ENCODE assay signal across 23 cellular contexts in the genomic region with DNA sequence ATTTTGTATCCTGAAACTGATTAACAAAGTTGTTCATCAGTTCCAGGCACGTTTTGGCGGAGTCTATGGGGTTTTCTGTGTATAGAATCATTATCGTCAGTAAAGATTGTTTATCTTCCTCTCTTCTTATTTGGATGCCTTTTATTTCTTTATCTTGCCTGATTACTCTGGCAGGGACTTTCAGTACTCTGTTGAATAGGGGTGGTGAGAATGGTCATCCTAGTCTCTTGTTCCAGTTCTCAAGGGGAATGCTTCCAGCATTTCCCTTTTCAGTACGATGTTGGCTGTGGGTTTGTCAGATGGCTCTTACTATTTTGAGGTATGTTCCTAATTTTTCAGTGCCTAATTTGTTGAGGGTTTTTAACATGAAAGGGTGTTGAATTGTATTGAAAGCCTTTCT. TPM values are rescaled to one million over a fixed set of nuclear protein-coding genes. Genes with fewer than 3 reads are reported as not detected.
DNase-seq lines count a peak whose midpoint lies in the region; ATAC-seq and TF ChIP-seq lines count a peak whose summit lies in the region.
"Had no signal": no experiment of that assay in that cellular context is flagged by ENCODE, and none has a peak within 500 bp of the region (broad histone marks: within the 10 kb centered on the region; RNA-seq: fewer than 3 reads in every experiment).

No MANE protein-coding gene starts in this region.

- H3K27me3 ChIP-seq in trophoblast cell (ENCODE audit: insufficient read depth, low read length) = no peaks in the 10 kb centered on the region
- H3K27me3 ChIP-seq: BE2C, Peyer's patch had no signal

- H3K4ac ChIP-seq in trophoblast cell (ENCODE audit: low read depth, low read length) = peak overlapping the region; percentile 46

- peaks cover 7 to 13% of the 10 kb centered on the region in 2 experiments for H3K36me3 ChIP-seq in trophoblast cell (ENCODE audit: control insufficient read depth in 1 of 2, insufficient read depth in 2 of 2, low read length in 2 of 2)

- H3K4me3 ChIP-seq in LNCaP clone FGC (ENCODE audit: low read depth, low read length) (no peak overlapping the region), trophoblast cell (ENCODE audit: low read depth, low read length) (no peak overlapping the region)
- H3K4me3 ChIP-seq: Peyer's patch had no signal

- no peaks in the 10 kb centered on the region for H3K9me3 Mint-ChIP-seq in activated T-cell treated with anti-CD3 and anti-CD28 coated beads, Interleukin-2, amount 50 U/mL, for 24 hours
- H3K9me3 Mint-ChIP-seq in central memory CD8-positive, alpha-beta T cell = no peaks in the 10 kb centered on the region
- H3K9me3 Mint-ChIP-seq: HFFc6 had no signal

- TF ChIP-seq CTCF in LNCaP clone FGC (IDR thresholded peaks at IDR 0.05; ENCODE audit: control insufficient read depth, extremely low read depth, insufficient read depth) = no peak

- whole genome bisulfite sequencing in trophoblast cell (ENCODE audit: extremely low coverage, insufficient coverage, insufficient read length) = no CpG with 5 or more reads among the region's 4 CpGs

- H3K36me3 Mint-ChIP-seq in activated T-cell treated with anti-CD3 and anti-CD28 coated beads, Interleukin-2, amount 50 U/mL, for 24 hours (ENCODE audit: low read depth) = peaks cover 92% of the 10 kb centered on the region
- peaks cover 61% of the 10 kb centered on the region for H3K36me3 Mint-ChIP-seq in central memory CD8-positive, alpha-beta T cell (ENCODE audit: insufficient read depth)

- peaks cover 35% of the 10 kb centered on the region for H3K4me1 Mint-ChIP-seq in activated T-cell treated with anti-CD3 and anti-CD28 coated beads, Interleukin-2, amount 50 U/mL, for 24 hours (ENCODE audit: low read depth)
- H3K4me1 Mint-ChIP-seq in central memory CD8-positive, alpha-beta T cell = peaks cover 32% of the 10 kb centered on the region

- no peaks in the 10 kb centered on the region for H3K4me1 ChIP-seq in trophoblast cell (ENCODE audit: control insufficient read depth in 1 of 2, insufficient read depth in 2 of 2, low read length in 2 of 2)
- H3K4me1 ChIP-seq: BE2C, Peyer's patch had no signal

- no peak overlapping the region for H2AFZ ChIP-seq in trophoblast cell (ENCODE audit: insufficient read depth, low read length, poor library complexity)

- DNase-seq in activated T-cell treated with anti-CD3 and anti-CD28 coated beads, Interleukin-2, amount 50 U/mL, for 24 hours = no peak
- DNase-seq in activated T-cell treated with anti-CD3 and anti-CD28 coated beads, Interleukin-2, amount 50 U/mL, for 1 hour = no peak
- DNase-seq in LNCaP clone FGC (ENCODE audit: low read depth) = peak; percentile 27
- no peak for DNase-seq in central memory CD8-positive, alpha-beta T cell (ENCODE audit: low spot score in 2 of 2)
- DNase-seq in trophoblast cell = no peak
- no peak for DNase-seq in NCI-H187 treated with DMSO at 0.1 percent for 48 hours (lab: John Stamatoyannopoulos, UW)
- DNase-seq: BE2C; CD4-positive, CD25-positive, alpha-beta regulatory T cell; COR-L47; H7; HFFc6; IMR-90; Kasumi-1; MM.1S; NCI-H1092; NCI-H146; NCI-H2081 treated with DMSO at 0.1 percent for 48 hours; NCI-H510A; NCI-H748 treated with DMSO at 0.1 percent for 48 hours; NK-92 treated with Interleukin-12 subunit alpha and Interleukin-12 subunit beta, amount 100 ng/mL, for 24 hours; Peyer's patch had no signal

- no peaks in the 10 kb centered on the region for H3K79me1 ChIP-seq in trophoblast cell (ENCODE audit: low read length)

- H3K18ac ChIP-seq in trophoblast cell (ENCODE audit: low read length) = no peak overlapping the region

- H3K23ac ChIP-seq in trophoblast cell (ENCODE audit: low read length) = no peak overlapping the region

- no peak overlapping the region for H3K9ac ChIP-seq in trophoblast cell (ENCODE audit: low read length)

- no peaks in the 10 kb centered on the region for H3K27me3 Mint-ChIP-seq in activated T-cell treated with anti-CD3 and anti-CD28 coated beads, Interleukin-2, amount 50 U/mL, for 24 hours
- H3K27me3 Mint-ChIP-seq in central memory CD8-positive, alpha-beta T cell = no peaks in the 10 kb centered on the region
- H3K27me3 Mint-ChIP-seq: CD4-positive, CD25-positive, alpha-beta regulatory T cell had no signal

- H4K91ac ChIP-seq in trophoblast cell (ENCODE audit: low read depth, low read length) = no peak overlapping the region

- no peak for ATAC-seq in central memory CD8-positive, alpha-beta T cell (replicated peaks; ENCODE audit: extremely low read depth, poor library complexity, severe bottlenecking)
- ATAC-seq in HG03039 (IDR thresholded peaks at IDR 0.05; ENCODE audit: unreplicated experiment) = no peak
- no peak for ATAC-seq in GM19395 (IDR thresholded peaks at IDR 0.05; ENCODE audit: unreplicated experiment)

- H3K4me3 Mint-ChIP-seq in activated T-cell treated with anti-CD3 and anti-CD28 coated beads, Interleukin-2, amount 50 U/mL, for 24 hours = no peak overlapping the region
- H3K4me3 Mint-ChIP-seq in central memory CD8-positive, alpha-beta T cell = no peak overlapping the region
- H3K4me3 Mint-ChIP-seq: HFFc6 had no signal

- no peak overlapping the region for H3K4me2 ChIP-seq in trophoblast cell (ENCODE audit: low read length)

- no peaks in the 10 kb centered on the region for H3K79me2 ChIP-seq in trophoblast cell (ENCODE audit: control insufficient read depth, insufficient read depth, low read length, poor library complexity)

- H3K27ac Mint-ChIP-seq in activated T-cell treated with anti-CD3 and anti-CD28 coated beads, Interleukin-2, amount 50 U/mL, for 24 hours = peak overlapping the region; percentile 80
- peak overlapping the region; percentile 83 for H3K27ac Mint-ChIP-seq in central memory CD8-positive, alpha-beta T cell (ENCODE audit: low read depth)
- H3K27ac Mint-ChIP-seq: HFFc6 had no signal

- H2BK120ac ChIP-seq in trophoblast cell (ENCODE audit: insufficient read depth, low read length, poor library complexity) = no peak overlapping the region

- H3K9me3 ChIP-seq in trophoblast cell (ENCODE audit: insufficient read depth, low read depth, low read length) = no peaks in the 10 kb centered on the region
- H3K9me3 ChIP-seq: BE2C, Peyer's patch had no signal

- H4K8ac ChIP-seq in trophoblast cell (ENCODE audit: low read depth, low read length) = no peak overlapping the region

- H3K14ac ChIP-seq in trophoblast cell (ENCODE audit: low read length) = no peak overlapping the region

- H3K27ac ChIP-seq in trophoblast cell (ENCODE audit: low read depth, low read length) = no peak overlapping the region
- H3K27ac ChIP-seq: Peyer's patch had no signal

- no peak overlapping the region for H2BK5ac ChIP-seq in trophoblast cell (ENCODE audit: low read depth, low read length, poor library complexity)

- H4K12ac ChIP-seq in trophoblast cell (ENCODE audit: low read depth, low read length) = no peak overlapping the region

- H2AK5ac ChIP-seq in trophoblast cell (ENCODE audit: low read length) = no peak overlapping the region

- H2BK12ac ChIP-seq in trophoblast cell (ENCODE audit: low read length) = no peak overlapping the region

RNA-seq across cellular contexts. Expression of a gene that starts 14.0 kb away (rescaled TPM):
- 4.4 and 4.5 TPM in 2 replicates for polyA plus RNA-seq in trophoblast cell (2013)
- polyA plus RNA-seq: IMR-90 had no signal

RNA-seq across cellular contexts. Expression of a gene that starts 45.0 kb away (rescaled TPM):
- polyA plus RNA-seq in trophoblast cell (2013) = 286 and 295 TPM in 2 replicates
